8 cellular contexts compared by ENCODE assay signal in genomic region chr7:106056513-106057203, GRCh38. TPM values are rescaled to one million over a fixed set of nuclear protein-coding genes. Genes with fewer than 3 reads are reported as not detected.
DNase-seq lines count a peak whose midpoint lies in the region; ATAC-seq and TF ChIP-seq lines count a peak whose summit lies in the region.

No MANE protein-coding gene starts in this region.

- H3K9me3 ChIP-seq in Caco-2 (no peaks in the 10 kb centered on the region), OCI-LY1 (ENCODE audit: low read length) (no peaks in the 10 kb centered on the region), esophagus muscularis mucosa (no peaks in the 10 kb centered on the region)

- CTCF ChIA-PET in Caco-2 (lab: Charles Lee) = interaction anchor here (1.2 to 1.9 kb wide), 2 partner anchors 15 to 98 kb away, joined by 3 to 11 read pairs; no protein-coding TSS in a partner anchor

- TF ChIP-seq EP300 in esophagus muscularis mucosa (IDR thresholded peaks at IDR 0.05) = no peak

- peak overlapping the region; percentile 62 for H3K4me2 ChIP-seq in OCI-LY1 (ENCODE audit: low read length)

- H3K27ac Mint-ChIP-seq in Caco-2 (ENCODE audit: unreplicated experiment) (no peak overlapping the region), nephron progenitor cell (no peak overlapping the region)

- POLR2A ChIA-PET in Caco-2 (lab: Charles Lee) = no interaction called here

- no peaks in the 10 kb centered on the region for H3K4me1 Mint-ChIP-seq in Caco-2 (ENCODE audit: low read depth, unreplicated experiment)
- H3K4me1 Mint-ChIP-seq in nephron progenitor cell = peaks cover 39% of the 10 kb centered on the region

- H3K79me2 ChIP-seq in OCI-LY1 (ENCODE audit: insufficient read depth, low read length) = no peaks in the 10 kb centered on the region

- TF ChIP-seq CTCF in Caco-2 (IDR thresholded peaks at IDR 0.05; ENCODE audit: insufficient read depth in 1 of 2, low read depth in 1 of 2, low read length in 1 of 2, severe bottlenecking in 1 of 2, unreplicated experiment in 1 of 2) (peak; percentile 84 to 91), OCI-LY1 (IDR thresholded peaks at IDR 0.05; ENCODE audit: low read length) (peak; percentile 99), esophagus muscularis mucosa (IDR thresholded peaks at IDR 0.05) (peak; percentile 90 to 92 (median 90)), nephron progenitor cell (IDR thresholded peaks at IDR 0.05) (peak; percentile 67)

- peak; percentile 77 for DNase-seq in Caco-2
- peak; percentile 88 for DNase-seq in HuH-7 (ENCODE audit: low spot score)
- DNase-seq in activated T-cell treated with anti-CD3 and anti-CD28 coated beads for 48 hours (ENCODE audit: low read depth) = peak; percentile 55
- no peak for DNase-seq in esophagus muscularis mucosa (ENCODE audit: extremely low spot score)
- DNase-seq in nephron progenitor cell = peak; percentile 56
- DNase-seq in stromal cell of bone marrow (ENCODE audit: low read depth) = peak; percentile 47

- peaks cover 25% of the 10 kb centered on the region for H3F3A ChIP-seq in OCI-LY1 (ENCODE audit: insufficient read depth, low read length)

- H3K4me3 Mint-ChIP-seq in Caco-2 (ENCODE audit: unreplicated experiment) = no peak overlapping the region
- no peak overlapping the region for H3K4me3 Mint-ChIP-seq in nephron progenitor cell

- TF ChIP-seq POLR2A in esophagus muscularis mucosa (IDR thresholded peaks at IDR 0.05; ENCODE audit: low read depth) = no peak

- H3K27me3 Mint-ChIP-seq in Caco-2 (ENCODE audit: insufficient read depth, unreplicated experiment) (peaks cover 6% of the 10 kb centered on the region), nephron progenitor cell (ENCODE audit: low read depth, poor library complexity) (peaks cover 9% of the 10 kb centered on the region)

- H3K27ac ChIP-seq in OCI-LY1 (ENCODE audit: low read depth, low read length, poor library complexity, severe bottlenecking) (peak overlapping the region; percentile 99), esophagus muscularis mucosa (replicated peaks in 1 of 4) (no peak overlapping the region)

- no peaks in the 10 kb centered on the region for H3K9me2 ChIP-seq in OCI-LY1 (ENCODE audit: low read depth, low read length)

- WGBS in esophagus muscularis mucosa = 52% methylated on average over 9 of the region's 9 CpGs

- no peak overlapping the region for H2AFZ ChIP-seq in OCI-LY1 (ENCODE audit: low read length)

- peaks cover 1% of the 10 kb centered on the region; the same call in 1 of the 2 replicates for H3K27me3 ChIP-seq in Caco-2 (replicated peaks; ENCODE audit: control insufficient read depth, insufficient read depth, low read length)
- no peaks in the 10 kb centered on the region; the same call in 1 of the 2 replicates for H3K27me3 ChIP-seq in OCI-LY1 (ENCODE audit: insufficient read depth, low read length)
- H3K27me3 ChIP-seq in esophagus muscularis mucosa = no peaks in the 10 kb centered on the region

- no peaks in the 10 kb centered on the region for H3K36me3 Mint-ChIP-seq in Caco-2 (ENCODE audit: insufficient read depth, unreplicated experiment)
- peaks cover 7% of the 10 kb centered on the region for H3K36me3 Mint-ChIP-seq in nephron progenitor cell (ENCODE audit: low read depth)

- no peak overlapping the region for H3K4me3 ChIP-seq in Caco-2 (ENCODE audit: low read depth, low read length)
- H3K4me3 ChIP-seq in OCI-LY1 (ENCODE audit: low read depth, low read length, poor library complexity, severe bottlenecking) = peak overlapping the region; percentile 37
- H3K4me3 ChIP-seq in esophagus muscularis mucosa = no peak overlapping the region

- H3K9me3 Mint-ChIP-seq in Caco-2 (ENCODE audit: unreplicated experiment) (peaks cover 8% of the 10 kb centered on the region), nephron progenitor cell (peaks cover 11% of the 10 kb centered on the region)

- H4K20me1 ChIP-seq in OCI-LY1 (ENCODE audit: insufficient read depth, low read length) = no peaks in the 10 kb centered on the region

- ATAC-seq in GM21367 (IDR thresholded peaks at IDR 0.05; ENCODE audit: unreplicated experiment) = peak; percentile 39

- H3K9ac ChIP-seq in OCI-LY1 (ENCODE audit: low read length) = peak overlapping the region; percentile 84

- H3K4me1 ChIP-seq in Caco-2 (no peaks in the 10 kb centered on the region; the same call in 1 of the 2 replicates), OCI-LY1 (ENCODE audit: insufficient read depth, low read length, severe bottlenecking) (peaks cover 68% of the 10 kb centered on the region), esophagus muscularis mucosa (peaks cover 4 to 29% (median 24%) of the 10 kb centered on the region in 4 donors)

- no TSS peak for BruUV-seq in Caco-2 (replicated peaks; lab: Mats Ljungman, UMichigan)

- H3K36me3 ChIP-seq in Caco-2 (ENCODE audit: control insufficient read depth, insufficient read depth, low read length) (no peaks in the 10 kb centered on the region), OCI-LY1 (ENCODE audit: insufficient read depth, low read length) (peaks cover 5% of the 10 kb centered on the region; the same call in 1 of the 2 replicates), esophagus muscularis mucosa (no peaks in the 10 kb centered on the region)

- intact Hi-C loops in Caco-2 (cut with micrococcal nuclease; ENCODE audit: unreplicated experiment) = loop anchor here (1.0 to 10.0 kb wide), 5 partner anchors 38 to 408 kb away; partner anchors contain the start of gene SYPL1
- intact Hi-C loops in esophagus muscularis mucosa (cut with DNase I) = loop anchor here (1.0 kb wide), 1 partner anchor 97 kb away; no protein-coding TSS in a partner anchor

RNA-seq across cellular contexts. Expression of gene SYPL1, which starts 55.5 kb away (rescaled TPM):
- total RNA-seq in Caco-2 (2022) = 78.7 and 81.0 TPM in 2 replicates
- 100 to 1,000 TPM in 1 of 4 donors, 10 to 100 TPM in 3; 83.6 to 135 (median 90.8) TPM for total RNA-seq in esophagus muscularis mucosa
